In genomic region chr10:11881477-11882417, GRCh38 we compare ENCODE assay signal across 10 cellular contexts. TPM values are rescaled to one million over a fixed set of nuclear protein-coding genes. Genes with fewer than 3 reads are reported as not detected.
DNase-seq lines count a peak whose midpoint lies in the region; ATAC-seq and TF ChIP-seq lines count a peak whose summit lies in the region.
"Had no signal": no experiment of that assay in that cellular context is flagged by ENCODE, and none has a peak within 500 bp of the region (broad histone marks: within the 10 kb centered on the region; RNA-seq: fewer than 3 reads in every experiment).

No MANE protein-coding gene starts in this region.

- no peaks in the 10 kb centered on the region for H3K4me1 ChIP-seq in breast epithelium
- H3K4me1 ChIP-seq in aorta (ENCODE audit: control insufficient read depth in 1 of 2, insufficient read depth in 2 of 2, low read length in 2 of 2), result no peaks in the 10 kb centered on the region

- peaks cover 30% of the 10 kb centered on the region for H3K4me1 Mint-ChIP-seq in MCF 10A (ENCODE audit: insufficient read depth, unreplicated experiment)

- H3K27ac Mint-ChIP-seq in MCF 10A (ENCODE audit: low read depth, unreplicated experiment), result peak overlapping the region; percentile 87

- H3K9me3 ChIP-seq in breast epithelium (no peaks in the 10 kb centered on the region), aorta (ENCODE audit: control insufficient read depth, low read length) (no peaks in the 10 kb centered on the region)
- H3K9me3 ChIP-seq: left ventricle myocardium inferior had no signal

- H3K27ac ChIP-seq in breast epithelium, result peak overlapping the region in 1 of 2 donors; percentile 54
- no peak overlapping the region for H3K27ac ChIP-seq in aorta (ENCODE audit: low read depth in 1 of 2, low read length in 2 of 2)
- H3K27ac ChIP-seq: left ventricle myocardium inferior had no signal

- no peak for ATAC-seq in aorta (ENCODE audit: low FRiP score)

- WGBS in aorta, 2 donors, result 93 to 94% methylated on average over 21 of the region's 21 CpGs

- CTCF ChIA-PET in MCF 10A (lab: Yijun Ruan, JAX), result interaction anchor here (0.7 to 0.9 kb wide), 3 partner anchors 34 to 56 kb away, joined by 3 read pairs; no protein-coding TSS in a partner anchor

- no peaks in the 10 kb centered on the region for H3K27me3 Mint-ChIP-seq in MCF 10A (ENCODE audit: insufficient read depth, unreplicated experiment)

- H3K36me3 Mint-ChIP-seq in MCF 10A (ENCODE audit: insufficient read depth, unreplicated experiment), result no peaks in the 10 kb centered on the region

- DNase-seq in MCF 10A (ENCODE audit: unreplicated experiment) (peak; percentile 80), breast epithelium (ENCODE audit: low spot score in 2 of 2) (no peak), SK-N-DZ (ENCODE audit: low spot score) (peak; percentile 32), iPS-NIHi7 (ENCODE audit: extremely low spot score) (peak; percentile 79), aorta (peak; percentile 33 to 50), HCEC 1CT (no peak)
- no peak for DNase-seq in activated effector memory CD4-positive, alpha-beta T cell treated with Interleukin-2 at 50 U/mL for 16 hours
- DNase-seq in activated CD4-positive, alpha-beta T cell treated with anti-CD3 and anti-CD28 coated beads, Interleukin-2, amount 50 U/mL, for 1 hour, result no peak
- DNase-seq: left ventricle myocardium inferior, retina had no signal

- POLR2A ChIA-PET in MCF 10A (lab: Yijun Ruan, JAX), result interaction anchor here (0.5 to 1.9 kb wide), 5 partner anchors 11 to 64 kb away, joined by 3 to 11 read pairs (median 5); no protein-coding TSS in a partner anchor

- no peak overlapping the region for H3K4me3 ChIP-seq in breast epithelium
- H3K4me3 ChIP-seq in aorta (ENCODE audit: low read length in 2 of 2), result no peak overlapping the region
- H3K4me3 ChIP-seq: left ventricle myocardium inferior had no signal

- no peaks in the 10 kb centered on the region for H3K27me3 ChIP-seq in breast epithelium
- no peaks in the 10 kb centered on the region for H3K27me3 ChIP-seq in aorta (ENCODE audit: control insufficient read depth in 1 of 2, insufficient read depth in 2 of 2, low read length in 1 of 2)

- H3K36me3 ChIP-seq in breast epithelium (no peaks in the 10 kb centered on the region), aorta (ENCODE audit: control insufficient read depth in 1 of 2, insufficient read depth in 2 of 2, low read length in 1 of 2) (no peaks in the 10 kb centered on the region)
- H3K36me3 ChIP-seq: left ventricle myocardium inferior had no signal

- BruUV-seq in MCF 10A (replicated peaks; lab: Mats Ljungman, UMichigan), result TSS peak; percentile 85

- H3K4me3 Mint-ChIP-seq in MCF 10A (ENCODE audit: unreplicated experiment), result no peak overlapping the region

- no peak for TF ChIP-seq POLR2A in breast epithelium (IDR thresholded peaks at IDR 0.05)

- TF ChIP-seq CTCF in MCF 10A (IDR thresholded peaks at IDR 0.05; ENCODE audit: unreplicated experiment) (no peak), breast epithelium (IDR thresholded peaks at IDR 0.05) (no peak)

- intact Hi-C loops in MCF 10A (cut with micrococcal nuclease) (no loop called here), breast epithelium (cut with DNase I; ENCODE audit: low total_unique reads) (no loop called here), aorta (cut with DNase I) (no loop called here)

- no peaks in the 10 kb centered on the region for H3K9me3 Mint-ChIP-seq in MCF 10A (ENCODE audit: unreplicated experiment)

RNA-seq across cellular contexts. Expression of gene PROSER2, which starts 58.6 kb away (rescaled TPM):
- 29.2 and 58.0 TPM in 2 replicates for total RNA-seq in MCF 10A (2022)
- total RNA-seq in breast epithelium, result 1 to 10 TPM; 2.9 to 9.5 (median 8.5) TPM
- 0.03 TPM in 1 of 2 replicates, not detected in the other for polyA plus RNA-seq in SK-N-DZ (2014; cell fraction: cytosol; rRNA removed)
- not detected in 2 replicates for polyA plus RNA-seq in SK-N-DZ (2014; cell fraction: nucleus; rRNA removed)
- total RNA-seq in aorta, result 1 to 10 TPM; 6.5 to 8.0 TPM
- 1 to 10 TPM; 1.4 to 2.2 TPM for polyA plus RNA-seq in aorta

Comparison
In these comparisons a context has a peak if more than half of its experiments do, and no peak if none do; other contexts are left out.
1. DNase-seq: peak in MCF 10A (single experiment), SK-N-DZ (single experiment), iPS-NIHi7 (single experiment) and aorta (2 of 2); none in breast epithelium (0 of 2), activated effector memory CD4-positive, alpha-beta T cell treated with Interleukin-2 at 50 U/mL for 16 hours (single experiment), activated CD4-positive, alpha-beta T cell treated with anti-CD3 and anti-CD28 coated beads, Interleukin-2, amount 50 U/mL, for 1 hour (single experiment) and HCEC 1CT (single experiment).